ENCODE assay signal across 8 cellular contexts in the genomic region with DNA sequence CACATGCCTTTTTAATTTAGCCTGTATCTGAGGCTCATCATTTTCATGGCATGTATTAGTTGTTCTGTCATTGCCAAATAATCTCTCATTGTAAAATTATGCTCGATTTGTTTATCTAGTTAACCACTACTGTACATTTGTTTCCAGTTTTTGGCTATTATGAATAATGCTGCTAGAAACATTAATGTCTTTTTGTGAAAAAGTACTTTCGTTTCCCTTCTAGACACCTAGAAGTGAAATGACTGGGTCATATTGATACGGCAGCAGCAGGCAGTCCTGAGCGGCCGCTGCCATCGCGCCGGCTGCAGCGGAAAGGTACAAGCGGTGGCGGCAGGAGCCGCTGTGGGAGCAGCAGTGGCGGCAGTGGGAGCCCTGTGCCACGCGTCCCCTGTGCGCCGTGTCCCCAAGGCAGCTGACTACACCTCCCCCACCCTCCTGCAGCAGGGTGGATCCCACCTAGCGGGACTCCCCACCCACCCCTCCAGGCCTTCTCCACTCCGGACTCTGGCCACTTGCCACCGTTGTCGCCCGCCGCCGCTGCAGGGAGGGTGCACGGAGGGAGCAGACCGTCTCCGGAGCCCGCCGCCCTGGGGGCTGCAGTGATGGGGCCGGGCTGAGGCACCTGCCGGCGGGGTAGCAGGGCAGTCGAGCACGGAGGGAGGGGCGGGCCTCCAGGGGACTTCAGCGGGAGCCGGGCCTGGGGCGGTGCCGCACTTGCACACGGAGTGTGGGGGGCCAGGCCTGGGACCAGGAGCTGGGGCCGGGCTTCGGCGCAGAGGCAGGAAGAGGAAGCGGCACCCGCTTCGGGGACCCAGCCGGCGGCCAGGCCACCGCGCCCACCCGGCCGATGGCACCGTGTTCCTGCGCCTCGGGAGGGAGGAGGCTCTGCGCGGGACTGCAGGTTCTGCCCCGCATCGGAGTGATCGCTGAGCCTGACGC.
DNase-seq lines count a peak whose midpoint lies in the region; ATAC-seq, FAIRE-seq and TF ChIP-seq lines count a peak whose summit lies in the region.

No MANE protein-coding gene starts in this region.

- ATAC-seq in GM18511 (IDR thresholded peaks at IDR 0.05; ENCODE audit: unreplicated experiment) = peak; percentile 92
- peak; percentile 63 for ATAC-seq in HG02885 (IDR thresholded peaks at IDR 0.05; ENCODE audit: poor library complexity, unreplicated experiment)

- in situ Hi-C loops in astrocyte of the spinal cord (cut with HindIII; ENCODE audit: low sequenced_read_pairs) = no loop called here

- no peak for FAIRE-seq in small intestine (lab: Jason Lieb, UNC)

- peaks cover 0 to 4% of the 10 kb centered on the region in 2 donors for H3K27me3 ChIP-seq in small intestine (ENCODE audit: control insufficient read depth in 2 of 2, insufficient read depth in 2 of 2, low read length in 2 of 2)

- no peaks in the 10 kb centered on the region for H3K4me1 ChIP-seq in small intestine (ENCODE audit: control insufficient read depth in 2 of 2, insufficient read depth in 1 of 2, low read depth in 1 of 2, low read length in 1 of 2)

- no peaks in the 10 kb centered on the region for H3K9me3 ChIP-seq in small intestine (ENCODE audit: control insufficient read depth, low read depth)

- H3K4me3 ChIP-seq in astrocyte of the spinal cord (ENCODE audit: low read depth, low read length) = peak overlapping the region; percentile 58
- H3K4me3 ChIP-seq in small intestine (ENCODE audit: low read depth in 1 of 2, low read length in 2 of 2) = peak overlapping the region in 1 of 2 donors; percentile 39

- H3K27ac ChIP-seq in small intestine (ENCODE audit: low read depth in 1 of 2, low read length in 1 of 2) = no peak overlapping the region

- no peak for TF ChIP-seq CTCF in astrocyte of the spinal cord (IDR thresholded peaks at IDR 0.05; ENCODE audit: low read depth, low read length)

- DNase-seq in Ammon's horn (ENCODE audit: low spot score) (peak; percentile 51), NCI-H460 (ENCODE audit: extremely low read depth, low read depth) (peak; percentile 26), astrocyte of the spinal cord (ENCODE audit: low read depth, low spot score) (peak; percentile 33), iPS-NIHi11 (ENCODE audit: low spot score) (peak; percentile 60), small intestine (peak; percentile 8), SW480 (ENCODE audit: low spot score) (no peak)

- WGBS in small intestine, 3 donors = 0 to 1% (median 1%) methylated on average over 43 to 61 of the region's 61 CpGs

- H3K36me3 ChIP-seq in small intestine (ENCODE audit: control insufficient read depth in 2 of 2, insufficient read depth in 2 of 2, low read length in 2 of 2) = no peaks in the 10 kb centered on the region
